Comparison of ENCODE assay signal across 28 cellular contexts in the genomic region with DNA sequence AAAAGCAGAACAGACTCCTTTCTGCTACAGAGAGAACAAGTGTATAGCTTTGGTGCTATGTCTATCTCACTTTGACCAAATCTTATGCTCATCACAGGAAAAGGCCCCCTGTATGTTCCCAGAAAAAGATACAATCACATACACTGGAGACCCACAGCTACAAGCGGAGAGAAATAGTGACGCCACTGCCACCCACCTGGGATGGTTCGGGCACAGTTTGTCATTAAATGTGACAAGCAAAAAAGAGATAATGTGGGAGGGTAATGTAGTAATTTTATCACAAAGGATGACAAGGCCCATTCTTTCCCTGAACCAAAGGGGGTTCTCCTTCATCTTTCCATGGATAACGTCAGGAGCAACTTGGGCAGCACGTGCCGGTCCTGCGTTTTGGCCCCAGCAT. TPM values are rescaled to one million over a fixed set of nuclear protein-coding genes. Genes with fewer than 3 reads are reported as not detected.
"Had no signal": no experiment of that assay in that cellular context is flagged by ENCODE, and none has a peak within 500 bp of the region (broad histone marks: within the 10 kb centered on the region; RNA-seq: fewer than 3 reads in every experiment).

No MANE protein-coding gene starts in this region.

- H3K27ac ChIP-seq: KMS-11, SK-N-MC, WERI-Rb-1 had no signal

- ATAC-seq: activated CD4-positive, CD25-positive, alpha-beta regulatory T cell treated with anti-CD3 and anti-CD28 coated beads, Interleukin-2, amount 50 U/mL, for 24 hours; activated CD8-positive, alpha-beta T cell treated with anti-CD3 and anti-CD28 coated beads for 36 hours; activated naive CD4-positive, alpha-beta T cell treated with anti-CD3 and anti-CD28 coated beads, Interleukin-2, amount 50 U/mL, for 72 hours; activated naive CD8-positive, alpha-beta T cell treated with anti-CD3 and anti-CD28 coated beads, Interleukin-2, amount 50 U/mL, for 24 hours; Panc1; Right ventricle myocardium inferior had no signal

- H3K9ac ChIP-seq: KMS-11 had no signal

- H3K4me3 ChIP-seq: SK-N-MC had no signal

- DNase-seq: activated CD4-positive, alpha-beta T cell treated with anti-CD3 and anti-CD28 coated beads for 4 hours; activated CD8-positive, alpha-beta memory T cell treated with anti-CD3 and anti-CD28 coated beads, Interleukin-2, amount 50 U/mL, for 48 hours; activated CD8-positive, alpha-beta T cell treated with anti-CD3 and anti-CD28 coated beads for 36 hours; activated effector memory CD4-positive, alpha-beta T cell treated with anti-CD3 and anti-CD28 coated beads, Interleukin-2, amount 50 U/mL, for 16 hours; activated naive CD4-positive, alpha-beta T cell treated with Interleukin-2 at 50 U/mL for 16 hours; activated naive CD8-positive, alpha-beta T cell treated with anti-CD3 and anti-CD28 coated beads, Interleukin-2, amount 50 U/mL, for 24 hours; activated T-cell treated with anti-CD3 and anti-CD28 coated beads, Interleukin-2, amount 50 U/mL, for 1 hour; amygdala; cerebellar nuclear complex; MV-4-11; NCI-H1092 treated with DMSO at 0.1 percent for 48 hours; NCI-H1417 treated with DMSO at 0.1 percent for 48 hours; NCI-H1694; NCI-H2029; NCI-H345; NCI-H510A; NCI-H526 treated with DMSO at 0.1 percent for 48 hours; NCI-H82; RPMI8226; T-helper 1 cell; WERI-Rb-1 had no signal

- H3K4me2 ChIP-seq: KMS-11 had no signal

RNA-seq across cellular contexts. Expression of a gene that starts 41.5 kb away (rescaled TPM):
- total RNA-seq: MCF 10A had no signal
